28 cellular contexts compared by ENCODE assay signal in genomic region chr12:43669373-43669772, GRCh38.
"Had no signal": no experiment of that assay in that cellular context is flagged by ENCODE, and none has a peak within 500 bp of the region (broad histone marks: within the 10 kb centered on the region; RNA-seq: fewer than 3 reads in every experiment).

No MANE protein-coding gene starts in this region.

- H3K36me3 ChIP-seq: brain microvascular endothelial cell, MG63, SJSA1 had no signal

- H3K4me3 ChIP-seq: MG63, SJSA1 had no signal

- H3K4me2 ChIP-seq: SK-N-SH had no signal

- DNase-seq: activated CD4-positive, alpha-beta memory T cell treated with anti-CD3 and anti-CD28 coated beads, Interleukin-2, amount 10 ng/mL, durations not matched to agents 7 days and 5 days; activated CD4-positive, alpha-beta T cell treated with anti-CD3 and anti-CD28 coated beads for 1 hour; activated CD4-positive, alpha-beta T cell treated with anti-CD3 and anti-CD28 coated beads for 48 hours; activated CD4-positive, CD25-positive, alpha-beta regulatory T cell; activated CD8-positive, alpha-beta memory T cell treated with anti-CD3 and anti-CD28 coated beads for 24 hours; activated CD8-positive, alpha-beta memory T cell treated with anti-CD3 and anti-CD28 coated beads, Interleukin-2, amount 10 ng/mL, durations not matched to agents 7 days and 5 days; activated CD8-positive, alpha-beta memory T cell treated with anti-CD3 and anti-CD28 coated beads, Interleukin-2, amount 50 U/mL, for 48 hours; activated effector memory CD4-positive, alpha-beta T cell treated with anti-CD3 and anti-CD28 coated beads, Interleukin-2, amount 50 U/mL, for 16 hours; activated naive CD4-positive, alpha-beta T cell; activated naive CD4-positive, alpha-beta T cell treated with anti-CD3 and anti-CD28 coated beads, Interleukin-2, amount 50 U/mL, for 16 hours; activated naive CD8-positive, alpha-beta T cell treated with anti-CD3 and anti-CD28 coated beads for 36 hours; activated T-cell treated with anti-CD3 and anti-CD28 coated beads, Interleukin-2, amount 50 U/mL, for 72 hours; amniotic stem cell; aorta; brain microvascular endothelial cell; central memory CD4-positive, alpha-beta T cell; MG63; NCI-H1048; NCI-H1105 treated with DMSO at 0.1 percent for 48 hours; NCI-H1436; NCI-H1694; NCI-H2081 treated with DMSO at 0.1 percent for 48 hours; NCI-H345; NCI-H524 treated with DMSO at 0.1 percent for 48 hours; Right ventricle myocardium superior; SK-N-SH had no signal

- H3K4me1 ChIP-seq: SJSA1 had no signal

- H3K27ac ChIP-seq: brain microvascular endothelial cell, SJSA1, VCaP had no signal

- H3K27me3 ChIP-seq: brain microvascular endothelial cell, MG63 had no signal

- H3K9ac ChIP-seq: SK-N-SH had no signal
